Comparison of ENCODE assay signal across 9 cellular contexts in the genomic region with DNA sequence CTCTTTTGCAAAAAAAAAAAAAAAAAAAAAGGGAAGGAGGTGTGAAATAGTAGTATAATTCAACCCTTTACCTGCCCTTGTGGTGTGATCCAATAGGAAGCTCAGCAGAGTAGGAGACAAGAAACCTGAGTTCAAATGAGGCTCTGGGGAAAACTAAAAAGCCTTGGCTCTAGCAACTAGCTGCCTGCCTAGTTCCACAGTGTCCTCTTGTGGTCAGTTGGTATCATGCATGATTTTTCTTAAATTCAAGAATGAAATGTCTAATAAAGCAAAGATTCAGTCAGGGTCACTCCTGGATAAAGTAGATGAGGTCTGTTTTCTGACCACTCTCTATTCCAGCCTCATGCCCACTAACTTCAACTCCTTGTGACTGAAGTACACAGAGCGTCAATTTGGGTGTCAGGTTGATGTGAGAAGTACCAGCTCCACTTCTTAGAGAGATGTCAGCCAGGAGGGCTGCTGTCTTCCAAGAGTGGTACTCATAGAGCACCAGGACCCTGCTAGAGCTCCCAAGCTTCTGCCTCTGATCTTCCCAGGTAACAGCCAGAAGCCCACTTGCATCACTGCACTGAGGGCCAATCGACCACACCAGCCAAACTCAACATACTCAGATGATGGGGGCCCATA. TPM values are rescaled to one million over a fixed set of nuclear protein-coding genes. Genes with fewer than 3 reads are reported as not detected.
DNase-seq lines count a peak whose midpoint lies in the region; ATAC-seq and TF ChIP-seq lines count a peak whose summit lies in the region.
"Had no signal": no experiment of that assay in that cellular context is flagged by ENCODE, and none has a peak within 500 bp of the region (broad histone marks: within the 10 kb centered on the region; RNA-seq: fewer than 3 reads in every experiment).

No MANE protein-coding gene starts in this region.

- H3K27ac ChIP-seq in foreskin keratinocyte, result no peak overlapping the region

- H3K4me3 ChIP-seq in GM12875 (ENCODE audit: low read depth, low read length), result no peak overlapping the region

- H3K4me1 ChIP-seq in foreskin keratinocyte, result peaks cover 11% of the 10 kb centered on the region

- no peaks in the 10 kb centered on the region for H3K9me3 Mint-ChIP-seq in stimulated activated naive CD8-positive, alpha-beta T cell treated with anti-CD3 and anti-CD28 coated beads, Interleukin-15, amount 100 ng/mL, for 72 hours
- H3K9me3 Mint-ChIP-seq: stimulated activated naive B cell treated with anti-CD40 and anti-IgM and Interleukin-4, amounts not matched to agents 10 μg/mL and 1 μg/mL and 100 μg/mL, for 72 hours had no signal

- DNase-seq in AG09319 (ENCODE audit: extremely low read depth, low read depth) (no peak), NCI-H1105 (lab: John Stamatoyannopoulos, UW) (peak; percentile 17), SKM-1 (lab: John Stamatoyannopoulos, UW; ENCODE audit: unreplicated experiment) (peak; percentile 36), foreskin keratinocyte (peak in 1 of 2 donors; percentile 35), C1 segment of cervical spinal cord (lab: John Stamatoyannopoulos, UW) (no peak)
- no peak for DNase-seq in stimulated activated naive CD8-positive, alpha-beta T cell treated with anti-CD3 and anti-CD28 coated beads, Interleukin-15, amount 100 ng/mL, for 72 hours
- DNase-seq: stimulated activated naive B cell treated with anti-CD40 and anti-IgM and Interleukin-4, amounts not matched to agents 10 μg/mL and 1 μg/mL and 100 μg/mL, for 72 hours had no signal

- no peak overlapping the region for H3K4me3 Mint-ChIP-seq in stimulated activated naive CD8-positive, alpha-beta T cell treated with anti-CD3 and anti-CD28 coated beads, Interleukin-15, amount 100 ng/mL, for 72 hours
- H3K4me3 Mint-ChIP-seq: stimulated activated naive B cell treated with anti-CD40 and anti-IgM and Interleukin-4, amounts not matched to agents 10 μg/mL and 1 μg/mL and 100 μg/mL, for 72 hours had no signal

- TF ChIP-seq CTCF in AG09319 (IDR thresholded peaks at IDR 0.05; ENCODE audit: low read depth, low read length) (peak; percentile 94), GM12875 (IDR thresholded peaks at IDR 0.05; ENCODE audit: borderline replicate concordance, insufficient read depth, low read depth, low read length) (peak; percentile 78), foreskin keratinocyte (conservative IDR thresholded peaks at IDR 0.05) (peak; percentile 96)

- H3K27me3 Mint-ChIP-seq in stimulated activated naive CD8-positive, alpha-beta T cell treated with anti-CD3 and anti-CD28 coated beads, Interleukin-15, amount 100 ng/mL, for 72 hours, result no peaks in the 10 kb centered on the region
- H3K27me3 Mint-ChIP-seq: stimulated activated naive B cell treated with anti-CD40 and anti-IgM and Interleukin-4, amounts not matched to agents 10 μg/mL and 1 μg/mL and 100 μg/mL, for 72 hours had no signal

- peaks cover 10% of the 10 kb centered on the region for H3K4me1 Mint-ChIP-seq in stimulated activated naive CD8-positive, alpha-beta T cell treated with anti-CD3 and anti-CD28 coated beads, Interleukin-15, amount 100 ng/mL, for 72 hours
- H3K4me1 Mint-ChIP-seq: stimulated activated naive B cell treated with anti-CD40 and anti-IgM and Interleukin-4, amounts not matched to agents 10 μg/mL and 1 μg/mL and 100 μg/mL, for 72 hours had no signal

- ATAC-seq in foreskin keratinocyte, result no peak
- peak; percentile 41 for ATAC-seq in stimulated activated naive CD8-positive, alpha-beta T cell treated with anti-CD3 and anti-CD28 coated beads, Interleukin-15, amount 100 ng/mL, for 72 hours
- no peak for ATAC-seq in HG03442 (IDR thresholded peaks at IDR 0.05; ENCODE audit: unreplicated experiment)

- no peaks in the 10 kb centered on the region for H3K27me3 ChIP-seq in foreskin keratinocyte

- H3K27ac Mint-ChIP-seq in stimulated activated naive CD8-positive, alpha-beta T cell treated with anti-CD3 and anti-CD28 coated beads, Interleukin-15, amount 100 ng/mL, for 72 hours, result no peak overlapping the region
- H3K27ac Mint-ChIP-seq: stimulated activated naive B cell treated with anti-CD40 and anti-IgM and Interleukin-4, amounts not matched to agents 10 μg/mL and 1 μg/mL and 100 μg/mL, for 72 hours had no signal

RNA-seq across cellular contexts. Expression of a gene that starts 10.5 kb away (rescaled TPM):
- 81.9 and 90.5 TPM in 2 replicates for total RNA-seq in foreskin keratinocyte
- 126 and 150 TPM in 2 replicates for polyA plus RNA-seq in foreskin keratinocyte

RNA-seq across cellular contexts. Expression of a gene that starts 15.6 kb away (rescaled TPM):
- total RNA-seq in foreskin keratinocyte, result 26.5 and 33.1 TPM in 2 replicates
- polyA plus RNA-seq in foreskin keratinocyte, result 12.6 and 12.7 TPM in 2 replicates

Comparison
In these comparisons a context has a peak if more than half of its experiments do, and no peak if none do; other contexts are left out.
1. DNase-seq: peak in NCI-H1105 (single experiment) and SKM-1 (single experiment); none in AG09319 (single experiment), stimulated activated naive CD8-positive, alpha-beta T cell treated with anti-CD3 and anti-CD28 coated beads, Interleukin-15, amount 100 ng/mL, for 72 hours (0 of 2) and C1 segment of cervical spinal cord (0 of 14).
2. Peak in every context shown above with its lines, with median percentiles within 50 percentile points of each other: CTCF ChIP-seq.